11 cellular contexts compared by ENCODE assay signal in the genomic region with DNA sequence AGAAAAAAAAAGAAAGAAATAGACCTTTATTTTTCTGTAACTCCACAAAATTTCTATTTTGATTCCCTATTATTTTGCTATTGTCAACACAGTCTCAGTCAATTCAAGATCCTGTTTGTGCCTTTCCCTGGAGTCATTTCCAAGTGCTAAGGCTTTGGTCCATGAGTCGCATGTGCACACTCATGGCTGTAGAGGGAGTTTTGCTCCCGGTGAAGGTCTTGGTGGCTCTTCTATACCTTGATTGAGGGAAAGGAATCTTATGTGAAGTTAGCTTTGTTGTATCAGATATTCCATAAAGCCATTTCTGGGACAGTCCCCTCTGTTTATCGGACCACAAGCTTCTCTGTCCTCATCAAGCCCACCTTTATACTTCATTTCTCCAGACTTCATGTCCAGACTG. TPM values are rescaled to one million over a fixed set of nuclear protein-coding genes. Genes with fewer than 3 reads are reported as not detected.
A peak's percentile ranks its signal among the peaks of the same experiment; 100 is the strongest.
DNase-seq lines count a peak whose midpoint lies in the region; ATAC-seq and TF ChIP-seq lines count a peak whose summit lies in the region.
"Had no signal": no experiment of that assay in that cellular context is flagged by ENCODE, and none has a peak within 500 bp of the region (broad histone marks: within the 10 kb centered on the region; RNA-seq: fewer than 3 reads in every experiment).

No MANE protein-coding gene starts in this region.

- H3K36me3 Mint-ChIP-seq in osteocyte (ENCODE audit: unreplicated experiment): no peaks in the 10 kb centered on the region
- H3K36me3 Mint-ChIP-seq in activated naive CD4-positive, alpha-beta T cell treated with anti-CD3 and anti-CD28 coated beads, Interleukin-2, amount 50 U/mL, for 72 hours: peaks cover 6% of the 10 kb centered on the region in 2 donors

- H3K9me3 Mint-ChIP-seq in osteocyte (ENCODE audit: unreplicated experiment): no peaks in the 10 kb centered on the region
- H3K9me3 Mint-ChIP-seq in activated naive CD4-positive, alpha-beta T cell treated with anti-CD3 and anti-CD28 coated beads, Interleukin-2, amount 50 U/mL, for 72 hours: peaks cover 3 to 4% of the 10 kb centered on the region in 2 donors

- H3K27ac Mint-ChIP-seq in osteocyte (ENCODE audit: unreplicated experiment): no peak overlapping the region
- H3K27ac Mint-ChIP-seq in activated naive CD4-positive, alpha-beta T cell treated with anti-CD3 and anti-CD28 coated beads, Interleukin-2, amount 50 U/mL, for 72 hours: no peak overlapping the region
- H3K27ac Mint-ChIP-seq: activated CD4-positive, alpha-beta memory T cell treated with anti-CD3 and anti-CD28 coated beads for 36 hours had no signal

- no peak overlapping the region for H3K4me3 ChIP-seq in vagina
- H3K4me3 ChIP-seq: gastroesophageal sphincter had no signal

- no peak overlapping the region for H3K27ac ChIP-seq in vagina

- no peak overlapping the region for H3K4me3 Mint-ChIP-seq in osteocyte (ENCODE audit: unreplicated experiment)
- H3K4me3 Mint-ChIP-seq: activated CD4-positive, alpha-beta memory T cell treated with anti-CD3 and anti-CD28 coated beads for 36 hours had no signal

- intact Hi-C loops in vagina (cut with DNase I): loop anchor here (5.0 to 10.0 kb wide), 3 partner anchors 128 to 368 kb away; no protein-coding TSS in a partner anchor

- peaks cover 12% of the 10 kb centered on the region for H3K4me1 ChIP-seq in vagina

- no peaks in the 10 kb centered on the region for H3K9me3 ChIP-seq in vagina
- H3K9me3 ChIP-seq: gastroesophageal sphincter had no signal

- TF ChIP-seq POLR2A in vagina (IDR thresholded peaks at IDR 0.05): no peak

- TF ChIP-seq CTCF in LNCAP (IDR thresholded peaks at IDR 0.05) (peak; percentile 15; the same call in 1 of the 2 replicates), osteocyte (IDR thresholded peaks at IDR 0.05) (peak; percentile 51), vagina (IDR thresholded peaks at IDR 0.05) (no peak)

- H3K4me1 Mint-ChIP-seq in osteocyte (ENCODE audit: unreplicated experiment): peaks cover 12% of the 10 kb centered on the region

- H3K27me3 Mint-ChIP-seq in osteocyte (ENCODE audit: unreplicated experiment): no peaks in the 10 kb centered on the region

- no peaks in the 10 kb centered on the region for H3K36me3 ChIP-seq in vagina
- H3K36me3 ChIP-seq: gastroesophageal sphincter had no signal

- H3K27me3 ChIP-seq in vagina: no peaks in the 10 kb centered on the region
- H3K27me3 ChIP-seq: gastroesophageal sphincter had no signal

- no peak for ATAC-seq in activated naive CD4-positive, alpha-beta T cell treated with anti-CD3 and anti-CD28 coated beads, Interleukin-2, amount 50 U/mL, for 72 hours
- ATAC-seq: gastroesophageal sphincter had no signal

- DNase-seq in NCI-H1092 treated with DMSO at 0.1 percent for 48 hours (lab: John Stamatoyannopoulos, UW): peak; percentile 2
- DNase-seq in NCI-H1092 (lab: John Stamatoyannopoulos, UW): no peak
- DNase-seq in cerebellar cortex (ENCODE audit: low spot score): peak; percentile 57
- no peak for DNase-seq in osteocyte (ENCODE audit: extremely low spot score, unreplicated experiment)
- no peak for DNase-seq in vagina (ENCODE audit: extremely low spot score in 2 of 2)
- DNase-seq in activated naive CD4-positive, alpha-beta T cell treated with anti-CD3 and anti-CD28 coated beads, Interleukin-2, amount 50 U/mL, for 72 hours (ENCODE audit: low spot score in 2 of 2): no peak
- DNase-seq in AG08395 (ENCODE audit: low spot score): no peak
- DNase-seq: activated CD4-positive, alpha-beta memory T cell treated with anti-CD3 and anti-CD28 coated beads for 36 hours; aorta had no signal

RNA-seq across cellular contexts. Expression of a gene that starts 58.7 kb away (rescaled TPM):
- total RNA-seq in osteocyte: not detected in 2 replicates
- 33.6 TPM for total RNA-seq in vagina
- 10 to 100 TPM; 11.5 to 36.2 TPM for total RNA-seq in activated naive CD4-positive, alpha-beta T cell treated with anti-CD3 and anti-CD28 coated beads, Interleukin-2, amount 50 U/mL, for 72 hours

RNA-seq across cellular contexts. Expression of a gene that starts 59.0 kb away (rescaled TPM):
- 11.9 TPM in 2 replicates for total RNA-seq in osteocyte
- 18.4 TPM for total RNA-seq in vagina
- 10 to 100 TPM; 15.4 to 18.8 TPM for total RNA-seq in activated naive CD4-positive, alpha-beta T cell treated with anti-CD3 and anti-CD28 coated beads, Interleukin-2, amount 50 U/mL, for 72 hours

Comparison
In these comparisons a context has a peak if more than half of its experiments do, and no peak if none do; other contexts are left out.
1. DNase-seq: peak in NCI-H1092 treated with DMSO at 0.1 percent for 48 hours (single experiment) and cerebellar cortex (single experiment); none in NCI-H1092 (single experiment), osteocyte (single experiment), vagina (0 of 2), activated naive CD4-positive, alpha-beta T cell treated with anti-CD3 and anti-CD28 coated beads, Interleukin-2, amount 50 U/mL, for 72 hours (0 of 2) and AG08395 (single experiment).
2. CTCF ChIP-seq: peak in LNCAP (single experiment) and osteocyte (single experiment); none in vagina (0 of 3).
3. RNA of a gene that starts 58.7 kb away (total RNA-seq): 11.5 to 36.2 TPM in activated naive CD4-positive, alpha-beta T cell treated with anti-CD3 and anti-CD28 coated beads, Interleukin-2, amount 50 U/mL, for 72 hours and 33.6 TPM in vagina (single experiment); not detected in osteocyte; every median in the first group is over 10 times any median in the second.